In genomic region chr3:98259707-98260106, GRCh38 we compare ENCODE assay signal across 12 cellular contexts. TPM values are rescaled to one million over a fixed set of nuclear protein-coding genes. Genes with fewer than 3 reads are reported as not detected.
DNase-seq lines count a peak whose midpoint lies in the region; ATAC-seq, FAIRE-seq and TF ChIP-seq lines count a peak whose summit lies in the region.
"Had no signal": no experiment of that assay in that cellular context is flagged by ENCODE, and none has a peak within 500 bp of the region (broad histone marks: within the 10 kb centered on the region; RNA-seq: fewer than 3 reads in every experiment).

No MANE protein-coding gene starts in this region.

- H3K4me3 ChIP-seq in GM12875 (ENCODE audit: low read depth, low read length) (no peak overlapping the region), MG63 (no peak overlapping the region), kidney (ENCODE audit: low read length in 2 of 2) (no peak overlapping the region), upper lobe of right lung (no peak overlapping the region)
- H3K4me3 ChIP-seq: tibial nerve had no signal

- H3K27me3 ChIP-seq in MG63 (no peaks in the 10 kb centered on the region; the same call in 1 of the 2 replicates), upper lobe of right lung (no peaks in the 10 kb centered on the region)
- H3K27me3 ChIP-seq: tibial nerve had no signal

- H3K9me3 ChIP-seq in MG63 (no peaks in the 10 kb centered on the region), kidney (ENCODE audit: control insufficient read depth in 1 of 2, low read length in 2 of 2) (no peaks in the 10 kb centered on the region), upper lobe of right lung (no peaks in the 10 kb centered on the region)

- H3K36me3 ChIP-seq in MG63: no peaks in the 10 kb centered on the region
- H3K36me3 ChIP-seq in kidney (ENCODE audit: control insufficient read depth in 1 of 2, insufficient read depth in 2 of 2, low read length in 2 of 2): no peaks in the 10 kb centered on the region
- H3K36me3 ChIP-seq in upper lobe of right lung: no peaks in the 10 kb centered on the region
- H3K36me3 ChIP-seq: tibial nerve had no signal

- DNase-seq in MG63 (peak; percentile 5), glomerular visceral epithelial cell (ENCODE audit: extremely low spot score) (peak; percentile 2), kidney (no peak), upper lobe of right lung (no peak)
- no peak for DNase-seq in activated CD8-positive, alpha-beta memory T cell treated with anti-CD3 and anti-CD28 coated beads for 24 hours
- DNase-seq: activated naive CD8-positive, alpha-beta T cell treated with anti-CD3 and anti-CD28 coated beads for 36 hours; midbrain; NCI-H526 had no signal

- H3K27ac ChIP-seq in kidney (ENCODE audit: low read depth in 2 of 2, low read length in 2 of 2) (no peak overlapping the region), upper lobe of right lung (no peak overlapping the region)
- H3K27ac ChIP-seq: tibial nerve had no signal

- FAIRE-seq in kidney (lab: Jason Lieb, UNC): no peak

- no peak overlapping the region for H3K9ac ChIP-seq in kidney (ENCODE audit: low read length in 2 of 2)

- TF ChIP-seq CTCF in GM12875 (IDR thresholded peaks at IDR 0.05; ENCODE audit: borderline replicate concordance, insufficient read depth, low read depth, low read length) (peak; percentile 24; the same call in 1 of the 2 replicates), kidney (IDR thresholded peaks at IDR 0.05; ENCODE audit: borderline replicate concordance, extremely low read depth, insufficient read depth) (no peak), upper lobe of right lung (IDR thresholded peaks at IDR 0.05) (no peak)

- ATAC-seq in GM21717 (IDR thresholded peaks at IDR 0.05; ENCODE audit: unreplicated experiment) (peak; percentile 55), upper lobe of right lung (no peak)

- intact Hi-C loops in kidney (cut with DNase I): no loop called here
- intact Hi-C loops in upper lobe of right lung (cut with DNase I): no loop called here

- H3K4me1 ChIP-seq in kidney (ENCODE audit: control insufficient read depth in 1 of 2, insufficient read depth in 1 of 2, low read depth in 1 of 2, low read length in 2 of 2) (no peaks in the 10 kb centered on the region), upper lobe of right lung (no peaks in the 10 kb centered on the region)
- H3K4me1 ChIP-seq: tibial nerve had no signal

RNA-seq across cellular contexts. Expression of gene OR5H6, which starts 4.3 kb away (rescaled TPM):
- total RNA-seq in MG63 (2014; rRNA removed; shearing (Covaris generic); ENCODE audit: low replicate concordance): not detected in 2 replicates
- total RNA-seq in kidney: not detected
- polyA plus RNA-seq in kidney (ENCODE audit: insufficient read depth, low read depth, low replicate concordance): not detected
- total RNA-seq in upper lobe of right lung: not detected
- total RNA-seq: activated naive CD8-positive, alpha-beta T cell treated with anti-CD3 and anti-CD28 coated beads for 36 hours; fibroblast of lung; tibial nerve had no signal
- polyA plus RNA-seq: fibroblast of lung had no signal

RNA-seq across cellular contexts. Expression of gene OR5H2, which starts 22.6 kb away (rescaled TPM):
- not detected in 2 replicates for total RNA-seq in MG63 (2014; rRNA removed; shearing (Covaris generic); ENCODE audit: low replicate concordance)
- total RNA-seq in kidney (not detected), upper lobe of right lung (not detected)
- polyA plus RNA-seq in kidney (ENCODE audit: insufficient read depth, low read depth, low replicate concordance): not detected
- total RNA-seq: activated naive CD8-positive, alpha-beta T cell treated with anti-CD3 and anti-CD28 coated beads for 36 hours; fibroblast of lung; tibial nerve had no signal
- polyA plus RNA-seq: fibroblast of lung had no signal

Comparison
In these comparisons a context has a peak if more than half of its experiments do, and no peak if none do; other contexts are left out.
1. DNase-seq: peak in MG63 (single experiment) and glomerular visceral epithelial cell (single experiment); none in activated CD8-positive, alpha-beta memory T cell treated with anti-CD3 and anti-CD28 coated beads for 24 hours (single experiment), kidney (single experiment) and upper lobe of right lung (single experiment).